In genomic region chr4:151014521-151015457, GRCh38 we compare ENCODE assay signal across 8 cellular contexts. TPM values are rescaled to one million over a fixed set of nuclear protein-coding genes. Genes with fewer than 3 reads are reported as not detected.
A peak's percentile ranks its signal among the peaks of the same experiment; 100 is the strongest.
DNase-seq lines count a peak whose midpoint lies in the region; ATAC-seq and TF ChIP-seq lines count a peak whose summit lies in the region.

Gene LRBA (minus strand): TSS chr4:151015284. CDS start chr4:151014642, 642 bp downstream.

- no peaks in the 10 kb centered on the region for H3K9me3 Mint-ChIP-seq in activated naive CD8-positive, alpha-beta T cell treated with anti-CD3 and anti-CD28 coated beads, Interleukin-2, amount 10 ng/mL, durations not matched to agents 7 days and 5 days

- H3K4ac ChIP-seq in trophoblast cell (ENCODE audit: low read depth, low read length), result peak within 1 kb of the TSS; percentile 76

- no peak for TF ChIP-seq CTCF in GM10248 (IDR thresholded peaks at IDR 0.05; ENCODE audit: control extremely low read depth, extremely low read depth, low read depth, missing control alignments)
- no peak for TF ChIP-seq CTCF in tibial nerve (IDR thresholded peaks at IDR 0.05)

- H2BK120ac ChIP-seq in trophoblast cell (ENCODE audit: insufficient read depth, low read length, poor library complexity), result peak within 1 kb of the TSS; percentile 88

- ATAC-seq in HG02678 (IDR thresholded peaks at IDR 0.05; ENCODE audit: unreplicated experiment), result peak; percentile 64
- peak; percentile 79 for ATAC-seq in activated naive CD8-positive, alpha-beta T cell treated with anti-CD3 and anti-CD28 coated beads, Interleukin-2, amount 10 ng/mL, durations not matched to agents 7 days and 5 days (ENCODE audit: low read depth)

- peak within 1 kb of the TSS; percentile 88 for H4K12ac ChIP-seq in trophoblast cell (ENCODE audit: low read depth, low read length)

- no peak within 1 kb of the TSS for H3K23ac ChIP-seq in trophoblast cell (ENCODE audit: low read length)

- H3K4me2 ChIP-seq in trophoblast cell (ENCODE audit: low read length), result peak within 1 kb of the TSS; percentile 94

- H3K27ac Mint-ChIP-seq in activated naive CD8-positive, alpha-beta T cell treated with anti-CD3 and anti-CD28 coated beads, Interleukin-2, amount 10 ng/mL, durations not matched to agents 7 days and 5 days, result peak within 1 kb of the TSS; percentile 100

- H3K18ac ChIP-seq in trophoblast cell (ENCODE audit: low read length), result peak within 1 kb of the TSS; percentile 96

- no peak for TF ChIP-seq POLR2A in tibial nerve (IDR thresholded peaks at IDR 0.05)

- H3K36me3 ChIP-seq in trophoblast cell (ENCODE audit: control insufficient read depth in 1 of 2, insufficient read depth in 2 of 2, low read length in 2 of 2) (no peaks in the 10 kb centered on the region), tibial nerve (peaks cover 0 to 14% (median 0%) of the 10 kb centered on the region in 3 donors)

- DNase-seq in GM10248 (ENCODE audit: extremely low spot score) (peak; percentile 82), NCI-H1105 treated with DMSO at 0.1 percent for 48 hours (lab: John Stamatoyannopoulos, UW) (peak; percentile 64), SW480 (ENCODE audit: low spot score) (peak; percentile 93), cardiac septum (ENCODE audit: low spot score) (peak; percentile 86), trophoblast cell (peak; percentile 80 to 83), tibial nerve (ENCODE audit: low spot score in 2 of 2) (peak; percentile 49 to 57)
- DNase-seq in activated naive CD8-positive, alpha-beta T cell treated with anti-CD3 and anti-CD28 coated beads, Interleukin-2, amount 10 ng/mL, durations not matched to agents 7 days and 5 days, result peak; percentile 82

- no CpG with 5 or more reads among the region's 37 CpGs for WGBS in trophoblast cell (ENCODE audit: extremely low coverage, insufficient coverage, insufficient read length)
- WGBS in tibial nerve, 2 donors, result 1% methylated on average over 35 to 37 of the region's 37 CpGs

- H3K27me3 Mint-ChIP-seq in activated naive CD8-positive, alpha-beta T cell treated with anti-CD3 and anti-CD28 coated beads, Interleukin-2, amount 10 ng/mL, durations not matched to agents 7 days and 5 days, result no peaks in the 10 kb centered on the region

- H3K27ac ChIP-seq in trophoblast cell (ENCODE audit: low read depth, low read length) (peak within 1 kb of the TSS; percentile 98), tibial nerve (peak within 1 kb of the TSS; percentile 79 to 97 (median 90))

- peak within 1 kb of the TSS; percentile 95 for H2BK5ac ChIP-seq in trophoblast cell (ENCODE audit: low read depth, low read length, poor library complexity)

- CTCF ChIA-PET in GM10248 (lab: Yijun Ruan, JAX), result interaction anchor here (0.8 to 1.7 kb wide), 3 partner anchors 10 to 41 kb away, joined by 3 to 4 read pairs (median 4); no protein-coding TSS in a partner anchor

- no peak for TF ChIP-seq EP300 in tibial nerve (IDR thresholded peaks at IDR 0.05)

- H3K4me3 ChIP-seq in trophoblast cell (ENCODE audit: low read depth, low read length) (peak within 1 kb of the TSS; percentile 99), tibial nerve (peak within 1 kb of the TSS; percentile 76 to 90 (median 80))

- intact Hi-C loops in cardiac septum (cut with DNase I), result loop anchor here (1.0 kb wide), 1 partner anchor 85 kb away; the partner anchor contains the start of gene RPS3A

- peaks cover 13% of the 10 kb centered on the region for H3K79me1 ChIP-seq in trophoblast cell (ENCODE audit: low read length)

- H3K36me3 Mint-ChIP-seq in activated naive CD8-positive, alpha-beta T cell treated with anti-CD3 and anti-CD28 coated beads, Interleukin-2, amount 10 ng/mL, durations not matched to agents 7 days and 5 days, result peaks cover 10% of the 10 kb centered on the region

- H3K4me1 Mint-ChIP-seq in activated naive CD8-positive, alpha-beta T cell treated with anti-CD3 and anti-CD28 coated beads, Interleukin-2, amount 10 ng/mL, durations not matched to agents 7 days and 5 days, result peaks cover 22% of the 10 kb centered on the region

- H3K27me3 ChIP-seq in trophoblast cell (ENCODE audit: insufficient read depth, low read length) (no peaks in the 10 kb centered on the region), tibial nerve (no peaks in the 10 kb centered on the region)

- H3K14ac ChIP-seq in trophoblast cell (ENCODE audit: low read length), result peak within 1 kb of the TSS; percentile 97

- H4K8ac ChIP-seq in trophoblast cell (ENCODE audit: low read depth, low read length), result peak within 1 kb of the TSS; percentile 98

- H3K9me3 ChIP-seq in trophoblast cell (ENCODE audit: insufficient read depth, low read depth, low read length) (no peaks in the 10 kb centered on the region), tibial nerve (no peaks in the 10 kb centered on the region)

- peak within 1 kb of the TSS; percentile 34 for H2BK12ac ChIP-seq in trophoblast cell (ENCODE audit: low read length)

- POLR2A ChIA-PET in GM10248 (lab: Yijun Ruan, JAX), result no interaction called here
- POLR2A ChIA-PET in activated naive CD8-positive, alpha-beta T cell treated with anti-CD3 and anti-CD28 coated beads, Interleukin-2, amount 10 ng/mL, durations not matched to agents 7 days and 5 days (lab: Charles Lee), result interaction anchor here (0.5 to 4.0 kb wide), 6 partner anchors 10 to 497 kb away, joined by 3 to 32 read pairs (median 4); partner anchors contain the start of gene RPS3A

- H3K9ac ChIP-seq in trophoblast cell (ENCODE audit: low read length), result peak within 1 kb of the TSS; percentile 90

- peak within 1 kb of the TSS; percentile 98 for H2AFZ ChIP-seq in trophoblast cell (ENCODE audit: insufficient read depth, low read length, poor library complexity)

- H3K4me3 Mint-ChIP-seq in activated naive CD8-positive, alpha-beta T cell treated with anti-CD3 and anti-CD28 coated beads, Interleukin-2, amount 10 ng/mL, durations not matched to agents 7 days and 5 days, result peak within 1 kb of the TSS; percentile 100

- H4K91ac ChIP-seq in trophoblast cell (ENCODE audit: low read depth, low read length), result peak within 1 kb of the TSS; percentile 95

- H3K4me1 ChIP-seq in trophoblast cell (ENCODE audit: control insufficient read depth in 1 of 2, insufficient read depth in 2 of 2, low read length in 2 of 2), result peaks cover 0 to 2% of the 10 kb centered on the region in 2 experiments
- H3K4me1 ChIP-seq in tibial nerve, result peaks cover 0 to 28% (median 11%) of the 10 kb centered on the region in 4 donors

- H2AK5ac ChIP-seq in trophoblast cell (ENCODE audit: low read length), result peak within 1 kb of the TSS; percentile 27

- peaks cover 8% of the 10 kb centered on the region for H3K79me2 ChIP-seq in trophoblast cell (ENCODE audit: control insufficient read depth, insufficient read depth, low read length, poor library complexity)

RNA-seq across cellular contexts. Expression of gene LRBA, which starts in this region (rescaled TPM):
- total RNA-seq in activated naive CD8-positive, alpha-beta T cell treated with anti-CD3 and anti-CD28 coated beads, Interleukin-2, amount 10 ng/mL, durations not matched to agents 7 days and 5 days, result 10 to 100 TPM; 47.9 to 50.6 TPM
- total RNA-seq in cardiac septum, result 22.7 TPM
- polyA plus RNA-seq in trophoblast cell (2013), result 12.4 and 12.6 TPM in 2 replicates
- total RNA-seq in tibial nerve, result 10 to 100 TPM; 35.4 to 43.1 (median 38.0) TPM

Comparison
In these comparisons a context has a peak if more than half of its experiments do, and no peak if none do; other contexts are left out.
1. Peak in every context shown above with its lines: DNase-seq, ATAC-seq, H3K4me3 ChIP-seq and H3K27ac ChIP-seq.